Comparison of ENCODE assay signal across 1 cellular context in the genomic region with DNA sequence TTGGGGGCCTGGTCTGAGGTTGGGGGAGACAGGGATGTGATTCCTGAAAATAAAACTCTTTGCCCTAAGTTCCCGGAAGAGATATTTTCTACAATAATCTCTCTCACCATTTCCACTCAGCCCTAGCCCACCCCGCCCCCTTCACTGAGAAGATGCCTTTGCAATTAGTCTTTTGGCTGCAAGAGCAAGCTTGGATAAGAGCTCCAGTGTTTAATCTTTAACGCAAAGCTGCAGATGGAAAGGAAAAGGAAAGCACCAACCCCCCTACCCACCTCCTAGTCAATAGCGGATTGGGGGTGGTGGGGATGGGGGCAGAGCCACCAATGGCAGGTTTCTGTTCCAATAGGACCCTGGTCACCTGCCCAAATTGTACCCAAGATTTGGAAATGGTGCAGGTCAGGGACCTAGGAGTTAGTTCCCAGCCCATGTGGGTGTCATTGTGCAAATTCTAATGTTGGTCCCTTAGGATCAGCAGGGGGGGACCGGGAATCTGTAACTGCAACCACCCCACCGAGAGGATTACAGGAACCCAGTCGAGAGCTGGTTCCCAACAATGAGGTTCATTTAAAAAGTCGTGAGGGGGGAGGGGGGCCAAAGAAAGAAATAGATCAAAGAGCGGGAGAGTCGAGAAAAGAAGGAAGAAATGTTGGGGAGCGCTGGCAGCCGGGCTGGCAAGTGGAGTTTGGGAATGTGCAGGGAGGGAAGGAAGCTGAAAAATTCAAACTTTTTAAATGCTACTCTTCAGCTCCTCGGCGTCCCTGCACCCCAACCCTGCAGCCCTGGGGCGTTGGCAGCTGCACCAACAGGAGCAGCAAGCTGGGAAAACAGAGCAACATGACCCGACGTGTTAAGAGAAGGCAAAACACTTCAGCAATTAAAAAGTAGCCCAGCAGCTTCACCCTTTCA.
TF ChIP-seq lines count a peak whose summit lies in the region.

No MANE protein-coding gene starts in this region.

TF ChIP-seq in H1, 55 proteins besides CTCF, POLR2A, EP300 and RAD21 (continued from another document):
- TF ChIP-seq EZH2 (IDR thresholded peaks at IDR 0.05; ENCODE audit: low read depth, low read length, severe bottlenecking): no peak
- no peak for TF ChIP-seq GABPA (IDR thresholded peaks at IDR 0.05; ENCODE audit: borderline replicate concordance, insufficient read depth, low read length)
- no peak for TF ChIP-seq KDM1A (IDR thresholded peaks at IDR 0.05; ENCODE audit: borderline replicate concordance, low read length)
- TF ChIP-seq CREB1 (IDR thresholded peaks at IDR 0.05): no peak
- TF ChIP-seq, protein P1, sequence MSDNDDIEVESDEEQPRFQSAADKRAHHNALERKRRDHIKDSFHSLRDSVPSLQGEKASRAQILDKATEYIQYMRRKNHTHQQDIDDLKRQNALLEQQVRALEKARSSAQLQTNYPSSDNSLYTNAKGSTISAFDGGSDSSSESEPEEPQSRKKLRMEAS (IDR thresholded peaks at IDR 0.05): 0 out of 2 replicates have a peak, but pooled peaks have one; percentile 6
- no peak for TF ChIP-seq SUZ12 (IDR thresholded peaks at IDR 0.05; ENCODE audit: low read length)
- peak; percentile 39 for TF ChIP-seq TAF7 (optimal IDR thresholded peaks at IDR 0.05; ENCODE audit: borderline replicate concordance, low read depth, low read length)
- no peak for TF ChIP-seq RNF2 (IDR thresholded peaks at IDR 0.05; ENCODE audit: borderline replicate concordance, low read depth, low read length, missing control alignments, poor library complexity, severe bottlenecking)
- no peak for TF ChIP-seq RFX5 (IDR thresholded peaks at IDR 0.05; ENCODE audit: borderline replicate concordance, low read depth, low read length)
- no peak for TF ChIP-seq TBP (IDR thresholded peaks at IDR 0.05; ENCODE audit: low read depth, low read length)
- TF ChIP-seq KDM4A (IDR thresholded peaks at IDR 0.05; ENCODE audit: low read depth, low read length, severe bottlenecking): no peak
- TF ChIP-seq TAF1 (IDR thresholded peaks at IDR 0.05; ENCODE audit: low read depth, low read length): peak; percentile 46; the same call in 1 of the 2 replicates
- TF ChIP-seq CBX5 (IDR thresholded peaks at IDR 0.05; ENCODE audit: low read depth, low read length): no peak
- TF ChIP-seq JUN (IDR thresholded peaks at IDR 0.05; ENCODE audit: low read depth, low read length): no peak
- TF ChIP-seq SP1 (IDR thresholded peaks at IDR 0.05; ENCODE audit: low read depth, low read length): peak; percentile 29; the same call in 1 of the 2 replicates
- no peak for TF ChIP-seq FOSL1 (IDR thresholded peaks at IDR 0.05; ENCODE audit: insufficient read depth, low read depth, low read length)
- no peak for TF ChIP-seq SP2 (IDR thresholded peaks at IDR 0.05; ENCODE audit: low read length)
- TF ChIP-seq CEBPB (IDR thresholded peaks at IDR 0.05; ENCODE audit: low read depth, low read length): no peak
- TF ChIP-seq CTBP2 (IDR thresholded peaks at IDR 0.05; ENCODE audit: borderline replicate concordance, insufficient read depth, insufficient read length, low read length): no peak
- TF ChIP-seq, protein P2, sequence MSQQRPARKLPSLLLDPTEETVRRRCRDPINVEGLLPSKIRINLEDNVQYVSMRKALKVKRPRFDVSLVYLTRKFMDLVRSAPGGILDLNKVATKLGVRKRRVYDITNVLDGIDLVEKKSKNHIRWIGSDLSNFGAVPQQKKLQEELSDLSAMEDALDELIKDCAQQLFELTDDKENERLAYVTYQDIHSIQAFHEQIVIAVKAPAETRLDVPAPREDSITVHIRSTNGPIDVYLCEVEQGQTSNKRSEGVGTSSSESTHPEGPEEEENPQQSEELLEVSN (IDR thresholded peaks at IDR 0.05): no peak
- TF ChIP-seq, protein P3, sequence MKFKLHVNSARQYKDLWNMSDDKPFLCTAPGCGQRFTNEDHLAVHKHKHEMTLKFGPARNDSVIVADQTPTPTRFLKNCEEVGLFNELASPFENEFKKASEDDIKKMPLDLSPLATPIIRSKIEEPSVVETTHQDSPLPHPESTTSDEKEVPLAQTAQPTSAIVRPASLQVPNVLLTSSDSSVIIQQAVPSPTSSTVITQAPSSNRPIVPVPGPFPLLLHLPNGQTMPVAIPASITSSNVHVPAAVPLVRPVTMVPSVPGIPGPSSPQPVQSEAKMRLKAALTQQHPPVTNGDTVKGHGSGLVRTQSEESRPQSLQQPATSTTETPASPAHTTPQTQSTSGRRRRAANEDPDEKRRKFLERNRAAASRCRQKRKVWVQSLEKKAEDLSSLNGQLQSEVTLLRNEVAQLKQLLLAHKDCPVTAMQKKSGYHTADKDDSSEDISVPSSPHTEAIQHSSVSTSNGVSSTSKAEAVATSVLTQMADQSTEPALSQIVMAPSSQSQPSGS (IDR thresholded peaks at IDR 0.05; ENCODE audit: low read length): peak; percentile 81
- no peak for TF ChIP-seq SRF (IDR thresholded peaks at IDR 0.05; ENCODE audit: low read depth, low read length)
- no peak for TF ChIP-seq SAP30 (IDR thresholded peaks at IDR 0.05; ENCODE audit: insufficient read depth, insufficient replicate concordance, low read length)
- TF ChIP-seq TEAD4 (IDR thresholded peaks at IDR 0.05; ENCODE audit: low read depth, low read length): no peak
- no peak for TF ChIP-seq GTF2F1 (IDR thresholded peaks at IDR 0.05; ENCODE audit: borderline replicate concordance, low read depth, low read length)
- no peak for TF ChIP-seq ZNF274 (IDR thresholded peaks at IDR 0.05; ENCODE audit: borderline replicate concordance, extremely low read depth, low read length)
- TF ChIP-seq, protein P4, sequence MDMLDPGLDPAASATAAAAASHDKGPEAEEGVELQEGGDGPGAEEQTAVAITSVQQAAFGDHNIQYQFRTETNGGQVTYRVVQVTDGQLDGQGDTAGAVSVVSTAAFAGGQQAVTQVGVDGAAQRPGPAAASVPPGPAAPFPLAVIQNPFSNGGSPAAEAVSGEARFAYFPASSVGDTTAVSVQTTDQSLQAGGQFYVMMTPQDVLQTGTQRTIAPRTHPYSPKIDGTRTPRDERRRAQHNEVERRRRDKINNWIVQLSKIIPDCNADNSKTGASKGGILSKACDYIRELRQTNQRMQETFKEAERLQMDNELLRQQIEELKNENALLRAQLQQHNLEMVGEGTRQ (IDR thresholded peaks at IDR 0.05; ENCODE audit: low read length): no peak
- no peak for TF ChIP-seq BACH1 (IDR thresholded peaks at IDR 0.05; ENCODE audit: low read length)
- no peak for TF ChIP-seq RXRA (IDR thresholded peaks at IDR 0.05; ENCODE audit: insufficient read depth, low read depth, low read length)
- no peak for TF ChIP-seq ASH2L (IDR thresholded peaks at IDR 0.05; ENCODE audit: low read length)
- no peak for TF ChIP-seq YY1 (IDR thresholded peaks at IDR 0.05; ENCODE audit: low read depth, low read length)
- no peak for TF ChIP-seq CBX8 (IDR thresholded peaks at IDR 0.05; ENCODE audit: borderline replicate concordance, low read depth, low read length)
- peak; percentile 61 for TF ChIP-seq NANOG (IDR thresholded peaks at IDR 0.05; ENCODE audit: insufficient read depth, low read depth, low read length, poor library complexity, severe bottlenecking)
- TF ChIP-seq SIN3A (conservative IDR thresholded peaks at IDR 0.05 in 1 of 2, IDR thresholded peaks at IDR 0.05 in 1 of 2; ENCODE audit: low read depth in 1 of 2, low read length in 2 of 2): peak; percentile 34 to 80; a peak in 2 of 4 replicates
- no peak for TF ChIP-seq EGR1 (IDR thresholded peaks at IDR 0.05; ENCODE audit: borderline replicate concordance, low read depth, low read length)
- TF ChIP-seq, protein P5, sequence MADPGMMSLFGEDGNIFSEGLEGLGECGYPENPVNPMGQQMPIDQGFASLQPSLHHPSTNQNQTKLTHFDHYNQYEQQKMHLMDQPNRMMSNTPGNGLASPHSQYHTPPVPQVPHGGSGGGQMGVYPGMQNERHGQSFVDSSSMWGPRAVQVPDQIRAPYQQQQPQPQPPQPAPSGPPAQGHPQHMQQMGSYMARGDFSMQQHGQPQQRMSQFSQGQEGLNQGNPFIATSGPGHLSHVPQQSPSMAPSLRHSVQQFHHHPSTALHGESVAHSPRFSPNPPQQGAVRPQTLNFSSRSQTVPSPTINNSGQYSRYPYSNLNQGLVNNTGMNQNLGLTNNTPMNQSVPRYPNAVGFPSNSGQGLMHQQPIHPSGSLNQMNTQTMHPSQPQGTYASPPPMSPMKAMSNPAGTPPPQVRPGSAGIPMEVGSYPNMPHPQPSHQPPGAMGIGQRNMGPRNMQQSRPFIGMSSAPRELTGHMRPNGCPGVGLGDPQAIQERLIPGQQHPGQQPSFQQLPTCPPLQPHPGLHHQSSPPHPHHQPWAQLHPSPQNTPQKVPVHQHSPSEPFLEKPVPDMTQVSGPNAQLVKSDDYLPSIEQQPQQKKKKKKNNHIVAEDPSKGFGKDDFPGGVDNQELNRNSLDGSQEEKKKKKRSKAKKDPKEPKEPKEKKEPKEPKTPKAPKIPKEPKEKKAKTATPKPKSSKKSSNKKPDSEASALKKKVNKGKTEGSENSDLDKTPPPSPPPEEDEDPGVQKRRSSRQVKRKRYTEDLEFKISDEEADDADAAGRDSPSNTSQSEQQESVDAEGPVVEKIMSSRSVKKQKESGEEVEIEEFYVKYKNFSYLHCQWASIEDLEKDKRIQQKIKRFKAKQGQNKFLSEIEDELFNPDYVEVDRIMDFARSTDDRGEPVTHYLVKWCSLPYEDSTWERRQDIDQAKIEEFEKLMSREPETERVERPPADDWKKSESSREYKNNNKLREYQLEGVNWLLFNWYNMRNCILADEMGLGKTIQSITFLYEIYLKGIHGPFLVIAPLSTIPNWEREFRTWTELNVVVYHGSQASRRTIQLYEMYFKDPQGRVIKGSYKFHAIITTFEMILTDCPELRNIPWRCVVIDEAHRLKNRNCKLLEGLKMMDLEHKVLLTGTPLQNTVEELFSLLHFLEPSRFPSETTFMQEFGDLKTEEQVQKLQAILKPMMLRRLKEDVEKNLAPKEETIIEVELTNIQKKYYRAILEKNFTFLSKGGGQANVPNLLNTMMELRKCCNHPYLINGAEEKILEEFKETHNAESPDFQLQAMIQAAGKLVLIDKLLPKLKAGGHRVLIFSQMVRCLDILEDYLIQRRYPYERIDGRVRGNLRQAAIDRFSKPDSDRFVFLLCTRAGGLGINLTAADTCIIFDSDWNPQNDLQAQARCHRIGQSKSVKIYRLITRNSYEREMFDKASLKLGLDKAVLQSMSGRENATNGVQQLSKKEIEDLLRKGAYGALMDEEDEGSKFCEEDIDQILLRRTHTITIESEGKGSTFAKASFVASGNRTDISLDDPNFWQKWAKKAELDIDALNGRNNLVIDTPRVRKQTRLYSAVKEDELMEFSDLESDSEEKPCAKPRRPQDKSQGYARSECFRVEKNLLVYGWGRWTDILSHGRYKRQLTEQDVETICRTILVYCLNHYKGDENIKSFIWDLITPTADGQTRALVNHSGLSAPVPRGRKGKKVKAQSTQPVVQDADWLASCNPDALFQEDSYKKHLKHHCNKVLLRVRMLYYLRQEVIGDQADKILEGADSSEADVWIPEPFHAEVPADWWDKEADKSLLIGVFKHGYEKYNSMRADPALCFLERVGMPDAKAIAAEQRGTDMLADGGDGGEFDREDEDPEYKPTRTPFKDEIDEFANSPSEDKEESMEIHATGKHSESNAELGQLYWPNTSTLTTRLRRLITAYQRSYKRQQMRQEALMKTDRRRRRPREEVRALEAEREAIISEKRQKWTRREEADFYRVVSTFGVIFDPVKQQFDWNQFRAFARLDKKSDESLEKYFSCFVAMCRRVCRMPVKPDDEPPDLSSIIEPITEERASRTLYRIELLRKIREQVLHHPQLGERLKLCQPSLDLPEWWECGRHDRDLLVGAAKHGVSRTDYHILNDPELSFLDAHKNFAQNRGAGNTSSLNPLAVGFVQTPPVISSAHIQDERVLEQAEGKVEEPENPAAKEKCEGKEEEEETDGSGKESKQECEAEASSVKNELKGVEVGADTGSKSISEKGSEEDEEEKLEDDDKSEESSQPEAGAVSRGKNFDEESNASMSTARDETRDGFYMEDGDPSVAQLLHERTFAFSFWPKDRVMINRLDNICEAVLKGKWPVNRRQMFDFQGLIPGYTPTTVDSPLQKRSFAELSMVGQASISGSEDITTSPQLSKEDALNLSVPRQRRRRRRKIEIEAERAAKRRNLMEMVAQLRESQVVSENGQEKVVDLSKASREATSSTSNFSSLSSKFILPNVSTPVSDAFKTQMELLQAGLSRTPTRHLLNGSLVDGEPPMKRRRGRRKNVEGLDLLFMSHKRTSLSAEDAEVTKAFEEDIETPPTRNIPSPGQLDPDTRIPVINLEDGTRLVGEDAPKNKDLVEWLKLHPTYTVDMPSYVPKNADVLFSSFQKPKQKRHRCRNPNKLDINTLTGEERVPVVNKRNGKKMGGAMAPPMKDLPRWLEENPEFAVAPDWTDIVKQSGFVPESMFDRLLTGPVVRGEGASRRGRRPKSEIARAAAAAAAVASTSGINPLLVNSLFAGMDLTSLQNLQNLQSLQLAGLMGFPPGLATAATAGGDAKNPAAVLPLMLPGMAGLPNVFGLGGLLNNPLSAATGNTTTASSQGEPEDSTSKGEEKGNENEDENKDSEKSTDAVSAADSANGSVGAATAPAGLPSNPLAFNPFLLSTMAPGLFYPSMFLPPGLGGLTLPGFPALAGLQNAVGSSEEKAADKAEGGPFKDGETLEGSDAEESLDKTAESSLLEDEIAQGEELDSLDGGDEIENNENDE (IDR thresholded peaks at IDR 0.05; ENCODE audit: insufficient replicate concordance, low read length): no peak
- TF ChIP-seq HDAC2 (IDR thresholded peaks at IDR 0.05; ENCODE audit: borderline replicate concordance in 1 of 2, low read depth in 2 of 2, low read length in 2 of 2): peak; percentile 67 to 76; a peak in 2 of 4 replicates
- no peak for TF ChIP-seq NRF1 (IDR thresholded peaks at IDR 0.05; ENCODE audit: low read depth, low read length)
- TF ChIP-seq SP4 (IDR thresholded peaks at IDR 0.05; ENCODE audit: low read length): no peak
- no peak for TF ChIP-seq KDM5A (IDR thresholded peaks at IDR 0.05; ENCODE audit: low read length)
- TF ChIP-seq, protein P6, sequence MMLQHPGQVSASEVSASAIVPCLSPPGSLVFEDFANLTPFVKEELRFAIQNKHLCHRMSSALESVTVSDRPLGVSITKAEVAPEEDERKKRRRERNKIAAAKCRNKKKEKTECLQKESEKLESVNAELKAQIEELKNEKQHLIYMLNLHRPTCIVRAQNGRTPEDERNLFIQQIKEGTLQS (IDR thresholded peaks at IDR 0.05; ENCODE audit: insufficient read depth, low read depth, low read length): no peak
- no peak for TF ChIP-seq HDAC6 (IDR thresholded peaks at IDR 0.05; ENCODE audit: low read depth, low read length)
- TF ChIP-seq BCL11A (IDR thresholded peaks at IDR 0.05; ENCODE audit: low read depth in 2 of 2, low read length in 2 of 2): no peak
- TF ChIP-seq POLR2AphosphoS5 (IDR thresholded peaks at IDR 0.05; ENCODE audit: low read depth, low read length): peak; percentile 9
- TF ChIP-seq SIRT6 (IDR thresholded peaks at IDR 0.05; ENCODE audit: low read length): no peak
- no peak for TF ChIP-seq RBBP5 (IDR thresholded peaks at IDR 0.05; ENCODE audit: borderline replicate concordance, low read depth, low read length)
- no peak for TF ChIP-seq BRCA1 (IDR thresholded peaks at IDR 0.05; ENCODE audit: low read depth, low read length)
- no peak for TF ChIP-seq TCF12 (IDR thresholded peaks at IDR 0.05; ENCODE audit: low read depth, low read length)
- no peak for TF ChIP-seq CHD2 (IDR thresholded peaks at IDR 0.05; ENCODE audit: low read length)
- 0 out of 2 replicates have a peak, but pooled peaks have one; percentile 35 for TF ChIP-seq POU5F1 (IDR thresholded peaks at IDR 0.05; ENCODE audit: low read depth, low read length)
- TF ChIP-seq JUND (IDR thresholded peaks at IDR 0.05; ENCODE audit: low read length): no peak
- no peak for TF ChIP-seq CHD1 (IDR thresholded peaks at IDR 0.05; ENCODE audit: low read depth, low read length)
- no peak for TF ChIP-seq SIX5 (IDR thresholded peaks at IDR 0.05; ENCODE audit: low read depth, low read length)
- TF ChIP-seq PHF8 (conservative IDR thresholded peaks at IDR 0.05; ENCODE audit: low read depth, low read length): no peak; the same call in 1 of the 2 replicates
